8 cellular contexts compared by ENCODE assay signal in genomic region chr10:60236869-60237524, GRCh38.
A peak's percentile ranks its signal among the peaks of the same experiment; 100 is the strongest.
DNase-seq lines count a peak whose midpoint lies in the region; ATAC-seq and TF ChIP-seq lines count a peak whose summit lies in the region.

No MANE protein-coding gene starts in this region.

- H3K23ac ChIP-seq in neuronal stem cell (ENCODE audit: low read depth, low read length, poor library complexity), result no peak overlapping the region

- no peaks in the 10 kb centered on the region for H3K9me2 ChIP-seq in OCI-LY1 (ENCODE audit: low read depth, low read length)

- H3K9me3 ChIP-seq in OCI-LY1 (ENCODE audit: low read length), result no peaks in the 10 kb centered on the region
- no peaks in the 10 kb centered on the region for H3K9me3 ChIP-seq in neuronal stem cell (replicated peaks in 1 of 2; ENCODE audit: control insufficient read depth in 2 of 2, insufficient read depth in 1 of 2, low read depth in 1 of 2, low read length in 2 of 2)

- no peak overlapping the region for H2BK15ac ChIP-seq in neuronal stem cell (ENCODE audit: low read length)

- H3K9ac ChIP-seq in OCI-LY1 (ENCODE audit: low read length), result peak overlapping the region; percentile 92
- H3K9ac ChIP-seq in neuronal stem cell (ENCODE audit: low read depth, low read length, poor library complexity), result no peak overlapping the region

- no peak for TF ChIP-seq CTCF in OCI-LY1 (IDR thresholded peaks at IDR 0.05; ENCODE audit: low read length)

- H3K4me1 ChIP-seq in OCI-LY1 (ENCODE audit: insufficient read depth, low read length, severe bottlenecking) (peaks cover 71% of the 10 kb centered on the region), neuronal stem cell (ENCODE audit: control insufficient read depth in 2 of 2, insufficient read depth in 1 of 2, low read depth in 1 of 2, low read length in 2 of 2) (peaks cover 0 to 10% of the 10 kb centered on the region in 2 donors)

- no peak overlapping the region for H2BK5ac ChIP-seq in neuronal stem cell (ENCODE audit: low read length)

- 0 out of 2 replicates have a peak, but pooled peaks cover 8% of the 10 kb centered on the region for H3F3A ChIP-seq in OCI-LY1 (ENCODE audit: insufficient read depth, low read length)

- no peak overlapping the region for H2BK120ac ChIP-seq in neuronal stem cell (ENCODE audit: low read depth, low read length)

- H4K91ac ChIP-seq in neuronal stem cell (ENCODE audit: low read depth, low read length, poor library complexity), result no peak overlapping the region

- no peak overlapping the region for H2BK12ac ChIP-seq in neuronal stem cell (ENCODE audit: low read length)

- no peaks in the 10 kb centered on the region for H4K20me1 ChIP-seq in OCI-LY1 (ENCODE audit: insufficient read depth, low read length)

- H3K27ac ChIP-seq in OCI-LY1 (ENCODE audit: low read depth, low read length, poor library complexity, severe bottlenecking) (peak overlapping the region; percentile 100), neuronal stem cell (replicated peaks; ENCODE audit: low read length) (no peak overlapping the region)

- no peaks in the 10 kb centered on the region for H3K79me1 ChIP-seq in neuronal stem cell (ENCODE audit: low read depth, low read length)

- H3K4me2 ChIP-seq in OCI-LY1 (ENCODE audit: low read length) (peak overlapping the region; percentile 67), neuronal stem cell (ENCODE audit: insufficient read depth, low read length, poor library complexity, severe bottlenecking) (no peak overlapping the region)

- H3K36me3 ChIP-seq in OCI-LY1 (ENCODE audit: insufficient read depth, low read length) (no peaks in the 10 kb centered on the region), neuronal stem cell (replicated peaks in 1 of 2; ENCODE audit: control insufficient read depth in 2 of 2, insufficient read depth in 2 of 2, low read length in 2 of 2) (no peaks in the 10 kb centered on the region)

- no CpG with 5 or more reads among the region's 9 CpGs for WGBS in neuronal stem cell (ENCODE audit: extremely low coverage in 2 of 2, insufficient read length in 2 of 2, insufficient replicate concordance in 1 of 2), 2 donors

- no peaks in the 10 kb centered on the region for H3K79me2 ChIP-seq in OCI-LY1 (ENCODE audit: insufficient read depth, low read length)

- DNase-seq in stimulated activated CD4-positive, alpha-beta T cell treated with anti-CD3 and anti-CD28 coated beads, Interleukin-15, amount 100 ng/mL, for 24 hours, result peak; percentile 8
- DNase-seq in stimulated activated CD4-positive, alpha-beta T cell treated with anti-CD3 and anti-CD28 coated beads, Interleukin-4, amount 100 ng/mL, for 4 hours, result no peak
- DNase-seq in dermis blood vessel endothelial cell (peak; percentile 79), neuronal stem cell (ENCODE audit: low spot score) (no peak), retina (no peak), NCI-H345 treated with DMSO at 0.1 percent for 48 hours (lab: John Stamatoyannopoulos, UW; ENCODE audit: unreplicated experiment) (no peak)

- H3K27me3 ChIP-seq in OCI-LY1 (ENCODE audit: insufficient read depth, low read length) (no peaks in the 10 kb centered on the region), neuronal stem cell (ENCODE audit: control insufficient read depth in 3 of 3, insufficient read depth in 3 of 3, low read depth in 1 of 3, low read length in 3 of 3) (no peaks in the 10 kb centered on the region)

- no peak overlapping the region for H2AK5ac ChIP-seq in neuronal stem cell (ENCODE audit: low read depth, low read length)

- no peak overlapping the region for H3K4ac ChIP-seq in neuronal stem cell (ENCODE audit: low read length)

- no peak overlapping the region for H4K8ac ChIP-seq in neuronal stem cell (ENCODE audit: low read depth, low read length)

- H3K18ac ChIP-seq in neuronal stem cell (ENCODE audit: low read length), result no peak overlapping the region

- H2AFZ ChIP-seq in OCI-LY1 (ENCODE audit: low read length) (no peak overlapping the region), neuronal stem cell (ENCODE audit: low read length) (peak overlapping the region; percentile 77)

- H3K4me3 ChIP-seq in OCI-LY1 (ENCODE audit: low read depth, low read length, poor library complexity, severe bottlenecking), result peak overlapping the region; percentile 65
- no peak overlapping the region for H3K4me3 ChIP-seq in neuronal stem cell (ENCODE audit: low read length in 2 of 2)

- no peak overlapping the region for H3K14ac ChIP-seq in neuronal stem cell (ENCODE audit: low read length)

- peak; percentile 98 for ATAC-seq in HG02840 (IDR thresholded peaks at IDR 0.05; ENCODE audit: low FRiP score, unreplicated experiment)

Comparison
In these comparisons a context has a peak if more than half of its experiments do, and no peak if none do; other contexts are left out.
1. DNase-seq: peak in stimulated activated CD4-positive, alpha-beta T cell treated with anti-CD3 and anti-CD28 coated beads, Interleukin-15, amount 100 ng/mL, for 24 hours (single experiment) and dermis blood vessel endothelial cell (single experiment); none in stimulated activated CD4-positive, alpha-beta T cell treated with anti-CD3 and anti-CD28 coated beads, Interleukin-4, amount 100 ng/mL, for 4 hours (0 of 2), neuronal stem cell (single experiment), retina (single experiment) and NCI-H345 treated with DMSO at 0.1 percent for 48 hours (single experiment).